In genomic region chr13:90177519-90177918, GRCh38 we compare ENCODE assay signal across 19 cellular contexts.
"Had no signal": no experiment of that assay in that cellular context is flagged by ENCODE, and none has a peak within 500 bp of the region (broad histone marks: within the 10 kb centered on the region; RNA-seq: fewer than 3 reads in every experiment).

No MANE protein-coding gene starts in this region.

- FAIRE-seq: urothelium cell line had no signal

- DNase-seq: hypothalamus; immature natural killer cell; islet precursor cell; left ventricle myocardium inferior; mesendoderm; naive B cell; natural killer cell; nephron progenitor cell; ovary; right lobe of liver; stimulated activated CD4-positive, alpha-beta T cell treated with anti-CD3 and anti-CD28 coated beads, Interleukin-1b, Interleukin-23, amount 100 ng/mL, for 48 hours; stimulated activated CD4-positive, alpha-beta T cell treated with anti-CD3 and anti-CD28 coated beads, Interleukin-4, amount 100 ng/mL, for 1 hour; stimulated activated naive B cell treated with anti-CD40 and anti-IgM and Interleukin-4, amounts not matched to agents 10 μg/mL and 1 μg/mL and 100 μg/mL, for 72 hours; stimulated activated naive CD8-positive, alpha-beta T cell treated with anti-CD3 and anti-CD28 coated beads, Interleukin-15, Interleukin-2, amounts not matched to agents 100 U/mL and 50 U/mL, for 24 hours; stomach; tibial artery; trophoblast cell; upper lobe of right lung had no signal
